In genomic region chr7:98364220-98364619, GRCh38 we compare ENCODE assay signal across 16 cellular contexts. TPM values are rescaled to one million over a fixed set of nuclear protein-coding genes. Genes with fewer than 3 reads are reported as not detected.
DNase-seq lines count a peak whose midpoint lies in the region; ATAC-seq and TF ChIP-seq lines count a peak whose summit lies in the region.
"Had no signal": no experiment of that assay in that cellular context is flagged by ENCODE, and none has a peak within 500 bp of the region (broad histone marks: within the 10 kb centered on the region; RNA-seq: fewer than 3 reads in every experiment).

No MANE protein-coding gene starts in this region.

- no peak overlapping the region for H2AFZ ChIP-seq in neural progenitor cell (replicated peaks)
- H2AFZ ChIP-seq in smooth muscle cell (ENCODE audit: low read depth), result no peak overlapping the region
- H2AFZ ChIP-seq: GM23248 had no signal

- H3K4me2 ChIP-seq in neural progenitor cell (no peak overlapping the region), smooth muscle cell (no peak overlapping the region)
- H3K4me2 ChIP-seq: BLaER1 treated with 17β-estradiol and CSF1 and Interleukin-3, amounts not matched to agents 10 nM and 100 nM had no signal

- H3K9me3 ChIP-seq in T-helper 17 cell (ENCODE audit: control insufficient read depth, low read length, poor library complexity, severe bottlenecking), result no peaks in the 10 kb centered on the region
- H3K9me3 ChIP-seq in iPS-15b (ENCODE audit: control insufficient read depth, insufficient read depth, low read length), result no peaks in the 10 kb centered on the region
- H3K9me3 ChIP-seq in neural progenitor cell (ENCODE audit: low read depth), result no peaks in the 10 kb centered on the region
- H3K9me3 ChIP-seq in smooth muscle cell (replicated peaks; ENCODE audit: low read depth), result no peaks in the 10 kb centered on the region
- H3K9me3 ChIP-seq: BLaER1 treated with 17β-estradiol and CSF1 and Interleukin-3, amounts not matched to agents 10 nM and 100 nM had no signal

- H3K4me3 Mint-ChIP-seq in T-helper 17 cell (no peak overlapping the region), neural progenitor cell (no peak overlapping the region)
- H3K4me3 Mint-ChIP-seq: B cell; CD8-positive, alpha-beta T cell had no signal

- peaks cover 12% of the 10 kb centered on the region for H3F3A ChIP-seq in neural progenitor cell (ENCODE audit: low read depth)
- H3F3A ChIP-seq in smooth muscle cell (ENCODE audit: low read depth), result no peaks in the 10 kb centered on the region

- peaks cover 17% of the 10 kb centered on the region for H3K27me3 Mint-ChIP-seq in T-helper 17 cell
- peaks cover 5% of the 10 kb centered on the region for H3K27me3 Mint-ChIP-seq in neural progenitor cell (ENCODE audit: insufficient read depth, low read depth)

- no peak for DNase-seq in T-helper 17 cell
- no peak for DNase-seq in neural progenitor cell (ENCODE audit: low spot score)
- no peak for DNase-seq in smooth muscle cell (lab: John Stamatoyannopoulos, UW; ENCODE audit: unreplicated experiment)
- no peak for DNase-seq in occipital lobe (lab: John Stamatoyannopoulos, UW)
- no peak for DNase-seq in activated T-cell treated with anti-CD3 and anti-CD28 coated beads for 4 hours
- DNase-seq: Calu3; CD8-positive, alpha-beta T cell; DMS 273 treated with DMSO at 0.1 percent for 48 hours; DMS53; DND-41; EL; GM23248; HCEC 1CT had no signal

- H3K9ac ChIP-seq in iPS-15b (ENCODE audit: low read depth, low read length) (peak overlapping the region; percentile 10), neural progenitor cell (no peak overlapping the region), smooth muscle cell (ENCODE audit: low read depth) (no peak overlapping the region)
- H3K9ac ChIP-seq: BLaER1 treated with 17β-estradiol and CSF1 and Interleukin-3, amounts not matched to agents 10 nM and 100 nM; GM23248 had no signal

- H3K27ac Mint-ChIP-seq in T-helper 17 cell (peak overlapping the region; percentile 43), neural progenitor cell (peak overlapping the region; percentile 71)
- H3K27ac Mint-ChIP-seq: B cell; CD8-positive, alpha-beta T cell had no signal

- no peak for ATAC-seq in T-helper 17 cell
- ATAC-seq: CD8-positive, alpha-beta T cell had no signal

- H3K4me1 ChIP-seq in iPS-15b (ENCODE audit: control insufficient read depth, insufficient read depth, low read length) (peaks cover 8% of the 10 kb centered on the region), neural progenitor cell (no peaks in the 10 kb centered on the region), smooth muscle cell (ENCODE audit: low read depth) (no peaks in the 10 kb centered on the region)

- H3K9me3 Mint-ChIP-seq in neural progenitor cell, result no peaks in the 10 kb centered on the region
- H3K9me3 Mint-ChIP-seq: CD8-positive, alpha-beta T cell had no signal

- H3K79me2 ChIP-seq in neural progenitor cell (ENCODE audit: low read depth), result no peaks in the 10 kb centered on the region
- peaks cover 56% of the 10 kb centered on the region for H3K79me2 ChIP-seq in smooth muscle cell (ENCODE audit: low read depth)

- H3K36me3 ChIP-seq in iPS-15b (ENCODE audit: control insufficient read depth, insufficient read depth, low read length), result peaks cover 2% of the 10 kb centered on the region
- H3K36me3 ChIP-seq in neural progenitor cell, result no peaks in the 10 kb centered on the region
- H3K36me3 ChIP-seq in smooth muscle cell (ENCODE audit: low read depth), result no peaks in the 10 kb centered on the region
- H3K36me3 ChIP-seq: BLaER1 treated with 17β-estradiol and CSF1 and Interleukin-3, amounts not matched to agents 10 nM and 100 nM had no signal

- H3K4me1 Mint-ChIP-seq in T-helper 17 cell (peaks cover 2% of the 10 kb centered on the region), neural progenitor cell (peaks cover 10% of the 10 kb centered on the region)
- H3K4me1 Mint-ChIP-seq: B cell had no signal

- H4K20me1 ChIP-seq in neural progenitor cell (ENCODE audit: low read depth), result no peaks in the 10 kb centered on the region
- H4K20me1 ChIP-seq in smooth muscle cell (ENCODE audit: low read depth), result peaks cover 81% of the 10 kb centered on the region
- H4K20me1 ChIP-seq: BLaER1 treated with 17β-estradiol and CSF1 and Interleukin-3, amounts not matched to agents 10 nM and 100 nM had no signal

- WGBS in smooth muscle cell (ENCODE audit: low lambda C conversion rate), result 99% methylated on average over 8 of the region's 8 CpGs

- H3K27me3 ChIP-seq in iPS-15b (ENCODE audit: control insufficient read depth, insufficient read depth, low read length) (no peaks in the 10 kb centered on the region), neural progenitor cell (no peaks in the 10 kb centered on the region), smooth muscle cell (ENCODE audit: low read depth) (no peaks in the 10 kb centered on the region)
- H3K27me3 ChIP-seq: BLaER1 treated with 17β-estradiol and CSF1 and Interleukin-3, amounts not matched to agents 10 nM and 100 nM had no signal

- no peak overlapping the region for H3K27ac ChIP-seq in neural progenitor cell
- H3K27ac ChIP-seq in smooth muscle cell (ENCODE audit: low read depth), result no peak overlapping the region
- H3K27ac ChIP-seq: BLaER1 treated with 17β-estradiol and CSF1 and Interleukin-3, amounts not matched to agents 10 nM and 100 nM; GM23248 had no signal

- H3K36me3 Mint-ChIP-seq in T-helper 17 cell (ENCODE audit: low read depth) (no peaks in the 10 kb centered on the region), neural progenitor cell (no peaks in the 10 kb centered on the region)
- H3K36me3 Mint-ChIP-seq: CD8-positive, alpha-beta T cell had no signal

- H3K4me3 ChIP-seq in iPS-15b (ENCODE audit: low read depth, low read length) (no peak overlapping the region), neural progenitor cell (no peak overlapping the region), smooth muscle cell (no peak overlapping the region)
- H3K4me3 ChIP-seq: BLaER1 treated with 17β-estradiol and CSF1 and Interleukin-3, amounts not matched to agents 10 nM and 100 nM; GM23248 had no signal

- TF ChIP-seq CTCF in neural progenitor cell (IDR thresholded peaks at IDR 0.05), result no peak
- TF ChIP-seq CTCF in smooth muscle cell (IDR thresholded peaks at IDR 0.05; ENCODE audit: borderline replicate concordance, insufficient read depth, poor library complexity, severe bottlenecking), result no peak

RNA-seq across cellular contexts. Expression of gene BAIAP2L1, which starts 36.7 kb away (rescaled TPM):
- total RNA-seq in T-helper 17 cell (under 1 TPM; 0.55 to 0.82 TPM), neural progenitor cell (ENCODE audit: low replicate concordance) (29.5 and 35.1 TPM in 2 replicates), smooth muscle cell (55.1 and 63.1 TPM in 2 replicates), occipital lobe (0.16 TPM)
- polyA plus RNA-seq in smooth muscle cell, result 45.0 and 47.2 TPM in 2 replicates

Comparison
In these comparisons a context has a peak if more than half of its experiments do, and no peak if none do; other contexts are left out.
1. RNA of gene BAIAP2L1, which starts 36.7 kb away (total RNA-seq): 55.1 to 63.1 TPM in smooth muscle cell and 29.5 to 35.1 TPM in neural progenitor cell; 0.55 to 0.82 TPM in T-helper 17 cell and 0.16 TPM in occipital lobe (single experiment); every median in the first group is over 10 times any median in the second.